Comparison of ENCODE assay signal across 29 cellular contexts in genomic region chr11:88146106-88146505, GRCh38. TPM values are rescaled to one million over a fixed set of nuclear protein-coding genes. Genes with fewer than 3 reads are reported as not detected.
"Had no signal": no experiment of that assay in that cellular context is flagged by ENCODE, and none has a peak within 500 bp of the region (broad histone marks: within the 10 kb centered on the region; RNA-seq: fewer than 3 reads in every experiment).

No MANE protein-coding gene starts in this region.

- H3K36me3 ChIP-seq: brain microvascular endothelial cell, esophagus muscularis mucosa, gastroesophageal sphincter, heart right ventricle had no signal

- DNase-seq: activated CD4-positive, alpha-beta memory T cell treated with anti-CD3 and anti-CD28 coated beads, Interleukin-2, amount 10 ng/mL, durations not matched to agents 7 days and 5 days; activated CD4-positive, alpha-beta T cell treated with anti-CD3 and anti-CD28 coated beads for 4 hours; activated CD4-positive, alpha-beta T cell treated with anti-CD3 and anti-CD28 coated beads, Interleukin-2, amount 10 ng/mL, durations not matched to agents 7 days and 5 days; activated CD4-positive, alpha-beta T cell treated with anti-CD3 and anti-CD28 coated beads, Interleukin-2, amount 50 U/mL, for 4 hours; activated CD4-positive, CD25-positive, alpha-beta regulatory T cell; activated CD4-positive, CD25-positive, alpha-beta regulatory T cell treated with anti-CD3 and anti-CD28 coated beads, Interleukin-2, amount 50 U/mL, for 72 hours; activated CD8-positive, alpha-beta memory T cell treated with anti-CD3 and anti-CD28 coated beads, Interleukin-2, amount 50 U/mL, for 48 hours; activated effector memory CD4-positive, alpha-beta T cell treated with Interleukin-2 at 50 U/mL for 16 hours; activated gamma-delta T cell treated with Interleukin-2 at 50 U/mL for 16 hours; activated naive CD4-positive, alpha-beta T cell treated with anti-CD3 and anti-CD28 coated beads, Interleukin-2, amount 50 U/mL, for 16 hours; activated naive CD4-positive, alpha-beta T cell treated with Interleukin-2 at 50 U/mL for 16 hours; activated T-cell treated with anti-CD3 and anti-CD28 coated beads for 4 hours; activated T-cell treated with anti-CD3 and anti-CD28 coated beads, Interleukin-2, amount 50 U/mL, for 4 hours; amniotic stem cell; anterior cingulate cortex; brain microvascular endothelial cell; caudate nucleus; cortex of kidney; dermis blood vessel endothelial cell; effector CD8-positive, alpha-beta T cell; erythroblast; foreskin melanocyte; heart right ventricle; T-helper 2 cell had no signal

- ATAC-seq: activated T-cell treated with anti-CD3 and anti-CD28 coated beads, Interleukin-2, amount 50 U/mL, for 4 hours; activated T-helper 17 cell treated with anti-CD3 and anti-CD28 coated beads, Interleukin-2, amount 50 U/mL, for 72 hours; gastroesophageal sphincter; heart right ventricle had no signal

- H3K9me3 Mint-ChIP-seq: activated CD4-positive, alpha-beta memory T cell treated with anti-CD3 and anti-CD28 coated beads, Interleukin-2, amount 10 ng/mL, durations not matched to agents 7 days and 5 days; activated CD4-positive, alpha-beta T cell treated with anti-CD3 and anti-CD28 coated beads, Interleukin-2, amount 10 ng/mL, durations not matched to agents 7 days and 5 days; activated T-cell treated with anti-CD3 and anti-CD28 coated beads, Interleukin-2, amount 50 U/mL, for 4 hours; activated T-helper 17 cell treated with anti-CD3 and anti-CD28 coated beads, Interleukin-2, amount 50 U/mL, for 72 hours had no signal

- H3K27ac ChIP-seq: brain microvascular endothelial cell, esophagus muscularis mucosa, gastroesophageal sphincter, heart right ventricle had no signal

- H3K36me3 Mint-ChIP-seq: activated naive CD8-positive, alpha-beta T cell had no signal

- H3K27ac Mint-ChIP-seq: activated CD4-positive, alpha-beta memory T cell treated with anti-CD3 and anti-CD28 coated beads, Interleukin-2, amount 10 ng/mL, durations not matched to agents 7 days and 5 days; activated CD4-positive, alpha-beta T cell treated with anti-CD3 and anti-CD28 coated beads, Interleukin-2, amount 10 ng/mL, durations not matched to agents 7 days and 5 days; activated naive CD8-positive, alpha-beta T cell; activated T-helper 17 cell treated with anti-CD3 and anti-CD28 coated beads, Interleukin-2, amount 50 U/mL, for 72 hours had no signal

- H3K4me3 Mint-ChIP-seq: activated CD4-positive, alpha-beta memory T cell treated with anti-CD3 and anti-CD28 coated beads, Interleukin-2, amount 10 ng/mL, durations not matched to agents 7 days and 5 days; activated CD4-positive, alpha-beta T cell treated with anti-CD3 and anti-CD28 coated beads, Interleukin-2, amount 10 ng/mL, durations not matched to agents 7 days and 5 days; activated naive CD8-positive, alpha-beta T cell; activated T-cell treated with anti-CD3 and anti-CD28 coated beads, Interleukin-2, amount 50 U/mL, for 4 hours; activated T-helper 17 cell treated with anti-CD3 and anti-CD28 coated beads, Interleukin-2, amount 50 U/mL, for 72 hours had no signal

- H3K4me3 ChIP-seq: esophagus muscularis mucosa, gastroesophageal sphincter, heart right ventricle had no signal

- H3K4me1 ChIP-seq: esophagus muscularis mucosa, gastroesophageal sphincter, heart right ventricle had no signal

- H3K27me3 ChIP-seq: brain microvascular endothelial cell, esophagus muscularis mucosa, gastroesophageal sphincter, heart right ventricle had no signal

- H3K9me3 ChIP-seq: esophagus muscularis mucosa, gastroesophageal sphincter, heart right ventricle had no signal

- H3K27me3 Mint-ChIP-seq: activated CD4-positive, alpha-beta memory T cell treated with anti-CD3 and anti-CD28 coated beads, Interleukin-2, amount 10 ng/mL, durations not matched to agents 7 days and 5 days; activated CD4-positive, alpha-beta T cell treated with anti-CD3 and anti-CD28 coated beads, Interleukin-2, amount 10 ng/mL, durations not matched to agents 7 days and 5 days; activated naive CD8-positive, alpha-beta T cell; activated T-helper 17 cell treated with anti-CD3 and anti-CD28 coated beads, Interleukin-2, amount 50 U/mL, for 72 hours had no signal

- H3K4me1 Mint-ChIP-seq: activated CD4-positive, alpha-beta memory T cell treated with anti-CD3 and anti-CD28 coated beads, Interleukin-2, amount 10 ng/mL, durations not matched to agents 7 days and 5 days; activated CD4-positive, alpha-beta T cell treated with anti-CD3 and anti-CD28 coated beads, Interleukin-2, amount 10 ng/mL, durations not matched to agents 7 days and 5 days; activated T-helper 17 cell treated with anti-CD3 and anti-CD28 coated beads, Interleukin-2, amount 50 U/mL, for 72 hours had no signal

RNA-seq across cellular contexts. Expression of gene RAB38, which starts 29.1 kb away (rescaled TPM):
- total RNA-seq: chondrocyte had no signal
